29 cellular contexts compared by ENCODE assay signal in genomic region chr22:48632641-48633246, GRCh38.
DNase-seq lines count a peak whose midpoint lies in the region; ATAC-seq and TF ChIP-seq lines count a peak whose summit lies in the region.
"Had no signal": no experiment of that assay in that cellular context is flagged by ENCODE, and none has a peak within 500 bp of the region (broad histone marks: within the 10 kb centered on the region; RNA-seq: fewer than 3 reads in every experiment).

No MANE protein-coding gene starts in this region.

- no peaks in the 10 kb centered on the region for H3K27me3 ChIP-seq in BLaER1

- no peak for TF ChIP-seq CTCF in glutamatergic neuron (IDR thresholded peaks at IDR 0.05; ENCODE audit: partially characterized antibody, unreplicated experiment)

- no peak overlapping the region; the same call in 1 of the 2 replicates for H3K9ac ChIP-seq in BLaER1
- H3K9ac ChIP-seq: KMS-11 had no signal

- no peaks in the 10 kb centered on the region for H3K9me3 ChIP-seq in BLaER1
- H3K9me3 ChIP-seq: Caco-2, SJCRH30 had no signal

- no peak overlapping the region for H3K4me3 Mint-ChIP-seq in glutamatergic neuron (ENCODE audit: unreplicated experiment)
- no peak overlapping the region for H3K4me3 Mint-ChIP-seq in stimulated activated memory B cell treated with anti-CD40 and anti-IgM and Interleukin-4, amounts not matched to agents 10 μg/mL and 1 μg/mL and 100 μg/mL, for 72 hours
- H3K4me3 Mint-ChIP-seq: CD8-positive, alpha-beta T cell; IgD-negative memory B cell had no signal

- H4K20me1 ChIP-seq in BLaER1, result no peaks in the 10 kb centered on the region

- peaks cover 5% of the 10 kb centered on the region for H3K36me3 Mint-ChIP-seq in glutamatergic neuron (ENCODE audit: unreplicated experiment)
- H3K36me3 Mint-ChIP-seq in stimulated activated memory B cell treated with anti-CD40 and anti-IgM and Interleukin-4, amounts not matched to agents 10 μg/mL and 1 μg/mL and 100 μg/mL, for 72 hours, result no peaks in the 10 kb centered on the region
- H3K36me3 Mint-ChIP-seq: CD8-positive, alpha-beta T cell; IgD-negative memory B cell had no signal

- DNase-seq in NCI-H460 (ENCODE audit: extremely low read depth, low read depth) (peak; percentile 19), glutamatergic neuron (peak; percentile 39), NCI-H524 treated with DMSO at 0.1 percent for 48 hours (lab: John Stamatoyannopoulos, UW) (no peak), DMS79 treated with DMSO at 0.1 percent for 48 hours (lab: John Stamatoyannopoulos, UW) (no peak)
- DNase-seq: AML-193, Caco-2, EL, GF-D8, MM.1S, NCI-H1048, NCI-H1417, NCI-H1694, NCI-H2029 treated with DMSO at 0.1 percent for 48 hours, NCI-H345, NCI-H774, PC-9, SJCRH30 had no signal

- ATAC-seq in stimulated activated memory B cell treated with anti-CD40 and anti-IgM and Interleukin-4, amounts not matched to agents 10 μg/mL and 1 μg/mL and 100 μg/mL, for 72 hours, result peak; percentile 3
- ATAC-seq in HG02623 (IDR thresholded peaks at IDR 0.05; ENCODE audit: unreplicated experiment) (no peak), GM19455 (IDR thresholded peaks at IDR 0.05; ENCODE audit: unreplicated experiment) (no peak)
- ATAC-seq: CD8-positive, alpha-beta T cell; HCT116; Right ventricle myocardium inferior; SK-N-SH treated with all-trans-retinoic acid at 6 μM for 48 hours had no signal

- peak overlapping the region; percentile 60 for H3K27ac Mint-ChIP-seq in glutamatergic neuron (ENCODE audit: unreplicated experiment)
- H3K27ac Mint-ChIP-seq in stimulated activated memory B cell treated with anti-CD40 and anti-IgM and Interleukin-4, amounts not matched to agents 10 μg/mL and 1 μg/mL and 100 μg/mL, for 72 hours, result no peak overlapping the region
- H3K27ac Mint-ChIP-seq: CD8-positive, alpha-beta T cell had no signal

- peaks cover 9% of the 10 kb centered on the region for H3K4me1 Mint-ChIP-seq in glutamatergic neuron (ENCODE audit: low read depth, unreplicated experiment)
- no peaks in the 10 kb centered on the region for H3K4me1 Mint-ChIP-seq in stimulated activated memory B cell treated with anti-CD40 and anti-IgM and Interleukin-4, amounts not matched to agents 10 μg/mL and 1 μg/mL and 100 μg/mL, for 72 hours

- H3K36me3 ChIP-seq in BLaER1, result no peaks in the 10 kb centered on the region
- H3K36me3 ChIP-seq: SJCRH30 had no signal

- H3K4me1 ChIP-seq in BLaER1, result peaks cover 100% of the 10 kb centered on the region
- H3K4me1 ChIP-seq: Caco-2 had no signal

- H3K9me3 Mint-ChIP-seq in glutamatergic neuron (ENCODE audit: unreplicated experiment), result peaks cover 16% of the 10 kb centered on the region
- no peaks in the 10 kb centered on the region for H3K9me3 Mint-ChIP-seq in stimulated activated memory B cell treated with anti-CD40 and anti-IgM and Interleukin-4, amounts not matched to agents 10 μg/mL and 1 μg/mL and 100 μg/mL, for 72 hours
- H3K9me3 Mint-ChIP-seq: CD8-positive, alpha-beta T cell; IgD-negative memory B cell had no signal

- H3K4me2 ChIP-seq in BLaER1, result peak overlapping the region; percentile 96
- H3K4me2 ChIP-seq: KMS-11, PC-9 had no signal

- H3K4me3 ChIP-seq in BLaER1, result no peak overlapping the region; the same call in 1 of the 2 replicates
- H3K4me3 ChIP-seq: PC-9, SJCRH30 had no signal

- peak overlapping the region; percentile 46 for H3K27ac ChIP-seq in BLaER1
- H3K27ac ChIP-seq: C4-2B, HL-60, KMS-11, PC-9, SJCRH30 had no signal

- H3K27me3 Mint-ChIP-seq in glutamatergic neuron (ENCODE audit: unreplicated experiment), result peaks cover 10% of the 10 kb centered on the region
- H3K27me3 Mint-ChIP-seq in stimulated activated memory B cell treated with anti-CD40 and anti-IgM and Interleukin-4, amounts not matched to agents 10 μg/mL and 1 μg/mL and 100 μg/mL, for 72 hours, result no peaks in the 10 kb centered on the region
- H3K27me3 Mint-ChIP-seq: IgD-negative memory B cell had no signal

Comparison
In these comparisons a context has a peak if more than half of its experiments do, and no peak if none do; other contexts are left out.
1. DNase-seq: peak in NCI-H460 (single experiment) and glutamatergic neuron (single experiment); none in NCI-H524 treated with DMSO at 0.1 percent for 48 hours (single experiment) and DMS79 treated with DMSO at 0.1 percent for 48 hours (single experiment).